Comparison of ENCODE assay signal across 9 cellular contexts in the genomic region with DNA sequence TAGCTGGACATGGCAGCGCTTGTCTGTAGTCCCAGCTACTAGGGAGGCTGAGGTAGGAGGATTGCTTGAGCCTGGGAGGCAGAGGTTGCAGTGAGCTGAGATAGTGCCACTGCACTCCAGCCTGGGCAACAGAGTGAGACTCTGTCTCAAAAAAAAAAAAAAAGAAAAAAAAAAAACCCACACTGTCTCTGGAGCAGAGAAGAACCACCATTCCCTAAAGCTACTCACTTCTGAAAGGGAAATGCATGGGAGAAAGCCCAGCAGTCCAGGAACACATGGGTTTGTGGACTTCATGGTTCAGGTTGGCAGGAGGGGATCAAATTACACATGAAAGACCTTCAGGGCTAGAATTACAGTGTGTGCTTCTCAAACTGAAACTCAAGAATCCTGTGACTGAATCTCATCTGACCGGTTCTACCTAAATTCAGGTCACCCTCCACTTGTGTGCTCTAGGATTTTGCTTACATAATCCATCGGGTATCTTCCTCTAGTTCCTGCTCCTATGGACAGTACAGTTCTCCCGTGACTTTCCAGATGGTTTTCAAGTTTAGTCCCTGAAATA. TPM values are rescaled to one million over a fixed set of nuclear protein-coding genes. Genes with fewer than 3 reads are reported as not detected.
DNase-seq lines count a peak whose midpoint lies in the region; ATAC-seq and TF ChIP-seq lines count a peak whose summit lies in the region.
"Had no signal": no experiment of that assay in that cellular context is flagged by ENCODE, and none has a peak within 500 bp of the region (broad histone marks: within the 10 kb centered on the region; RNA-seq: fewer than 3 reads in every experiment).

No MANE protein-coding gene starts in this region.

- H2AK5ac ChIP-seq in mesenchymal stem cell (ENCODE audit: low read length, severe bottlenecking), result no peak overlapping the region

- H3K79me2 ChIP-seq in osteoblast (ENCODE audit: insufficient read depth, low read length), result no peaks in the 10 kb centered on the region

- H3K27ac Mint-ChIP-seq in effector memory CD8-positive, alpha-beta T cell, result peak overlapping the region; percentile 57 to 92

- H3K4me1 Mint-ChIP-seq in effector memory CD8-positive, alpha-beta T cell (ENCODE audit: low read depth in 2 of 2), result peaks cover 25 to 64% of the 10 kb centered on the region in 2 donors

- H3K27me3 ChIP-seq in prostate gland (replicated peaks; ENCODE audit: insufficient read depth), result no peaks in the 10 kb centered on the region
- peaks cover 10 to 19% of the 10 kb centered on the region in 2 experiments for H3K27me3 ChIP-seq in mesenchymal stem cell (ENCODE audit: control insufficient read depth in 1 of 2, insufficient read depth in 1 of 2, low read length in 2 of 2)
- peaks cover 47% of the 10 kb centered on the region for H3K27me3 ChIP-seq in osteoblast (ENCODE audit: insufficient read depth, low read length)

- H3K9me3 ChIP-seq in prostate gland, result no peaks in the 10 kb centered on the region
- H3K9me3 ChIP-seq in mesenchymal stem cell (ENCODE audit: control insufficient read depth, low read length), result no peaks in the 10 kb centered on the region
- no peaks in the 10 kb centered on the region for H3K9me3 ChIP-seq in osteoblast (ENCODE audit: low read depth, low read length)

- no peak overlapping the region for H3K4me3 Mint-ChIP-seq in effector memory CD8-positive, alpha-beta T cell
- H3K4me3 Mint-ChIP-seq: naive B cell had no signal

- no peak overlapping the region for H2BK15ac ChIP-seq in mesenchymal stem cell (ENCODE audit: low read depth, poor library complexity, severe bottlenecking)

- H2AFZ ChIP-seq in mesenchymal stem cell (ENCODE audit: low read depth, low read length), result no peak overlapping the region
- no peak overlapping the region for H2AFZ ChIP-seq in osteoblast (ENCODE audit: low read length)

- H3K23ac ChIP-seq in mesenchymal stem cell (ENCODE audit: low read length in 2 of 2), result no peak overlapping the region

- H3K9ac ChIP-seq in mesenchymal stem cell (ENCODE audit: low read length), result no peak overlapping the region

- no peak overlapping the region for H3K14ac ChIP-seq in mesenchymal stem cell (ENCODE audit: low read length in 2 of 2)

- no peaks in the 10 kb centered on the region for H3K79me1 ChIP-seq in mesenchymal stem cell (replicated peaks; ENCODE audit: low read length, poor library complexity, severe bottlenecking)

- H4K91ac ChIP-seq in mesenchymal stem cell (ENCODE audit: low read length), result no peak overlapping the region

- H4K20me1 ChIP-seq in osteoblast (ENCODE audit: insufficient read depth, low read length), result no peaks in the 10 kb centered on the region

- peaks cover 99% of the 10 kb centered on the region for H3K36me3 Mint-ChIP-seq in effector memory CD8-positive, alpha-beta T cell (ENCODE audit: insufficient read depth)

- no peaks in the 10 kb centered on the region for H3K27me3 Mint-ChIP-seq in effector memory CD8-positive, alpha-beta T cell
- H3K27me3 Mint-ChIP-seq: naive B cell had no signal

- H3K4me1 ChIP-seq in prostate gland (replicated peaks) (peaks cover 3% of the 10 kb centered on the region), mesenchymal stem cell (ENCODE audit: control insufficient read depth, insufficient read depth, low read depth, low read length) (no peaks in the 10 kb centered on the region), osteoblast (ENCODE audit: insufficient read depth, low read length) (no peaks in the 10 kb centered on the region)

- no peak overlapping the region for H2BK5ac ChIP-seq in mesenchymal stem cell (ENCODE audit: low read depth, low read length, poor library complexity, severe bottlenecking)

- no peak overlapping the region for H4K8ac ChIP-seq in mesenchymal stem cell (ENCODE audit: low read length)

- H3K4me3 ChIP-seq in prostate gland, result no peak overlapping the region
- H3K4me3 ChIP-seq in mesenchymal stem cell (ENCODE audit: insufficient read depth in 1 of 2, low read depth in 1 of 2, low read length in 2 of 2), result no peak overlapping the region
- H3K4me3 ChIP-seq in osteoblast (ENCODE audit: insufficient read depth, low read length), result no peak overlapping the region

- no peak for TF ChIP-seq POLR2A in prostate gland (IDR thresholded peaks at IDR 0.05)

- intact Hi-C loops in prostate gland (cut with DNase I), result no loop called here

- TF ChIP-seq CTCF in prostate gland (IDR thresholded peaks at IDR 0.05) (no peak), osteoblast (IDR thresholded peaks at IDR 0.05; ENCODE audit: extremely low read depth, low read depth, low read length) (no peak)

- 42% methylated on average over 4 of the region's 4 CpGs for WGBS in prostate gland
- WGBS in mesenchymal stem cell, result 84% methylated on average over 3 of the region's 4 CpGs

- H3K9me3 Mint-ChIP-seq in effector memory CD8-positive, alpha-beta T cell, result no peaks in the 10 kb centered on the region
- H3K9me3 Mint-ChIP-seq: naive B cell had no signal

- no peak overlapping the region for H3K18ac ChIP-seq in mesenchymal stem cell (ENCODE audit: low read depth in 1 of 2, low read length in 2 of 2)

- no peaks in the 10 kb centered on the region for H3K36me3 ChIP-seq in prostate gland
- no peaks in the 10 kb centered on the region for H3K36me3 ChIP-seq in mesenchymal stem cell (ENCODE audit: control insufficient read depth in 1 of 2, insufficient read depth in 2 of 2, low read depth in 1 of 2, low read length in 2 of 2)
- no peaks in the 10 kb centered on the region for H3K36me3 ChIP-seq in osteoblast (ENCODE audit: insufficient read depth, low read length)

- ATAC-seq in effector memory CD8-positive, alpha-beta T cell (replicated peaks), result no peak

- H3K4me2 ChIP-seq in mesenchymal stem cell (ENCODE audit: low read length, poor library complexity, severe bottlenecking), result no peak overlapping the region
- H3K4me2 ChIP-seq in osteoblast (ENCODE audit: insufficient read depth, low read length), result no peak overlapping the region

- H3K27ac ChIP-seq in prostate gland (peak overlapping the region; percentile 76 to 82), mesenchymal stem cell (ENCODE audit: low read length, poor library complexity, severe bottlenecking) (no peak overlapping the region), osteoblast (ENCODE audit: low read depth, low read length) (no peak overlapping the region)

- no peak overlapping the region for H3K4ac ChIP-seq in mesenchymal stem cell (ENCODE audit: low read depth in 1 of 2, low read length in 2 of 2)

- DNase-seq in NCI-H1417 (lab: John Stamatoyannopoulos, UW) (peak; percentile 49 to 80 (median 69)), NCI-H1417 treated with DMSO at 0.1 percent for 48 hours (lab: John Stamatoyannopoulos, UW) (no peak), NCI-H510A (lab: John Stamatoyannopoulos, UW) (peak; percentile 53), prostate gland (ENCODE audit: low spot score) (peak; percentile 87), mesenchymal stem cell (no peak), HCEC 1CT (no peak), osteoblast (ENCODE audit: insufficient read length, low spot score, missing footprints) (no peak)
- no peak for DNase-seq in effector memory CD8-positive, alpha-beta T cell
- DNase-seq: naive B cell had no signal

- no peak overlapping the region for H2BK12ac ChIP-seq in mesenchymal stem cell (ENCODE audit: low read length in 2 of 2)

- H2BK120ac ChIP-seq in mesenchymal stem cell (ENCODE audit: low read depth, low read length), result no peak overlapping the region

RNA-seq across cellular contexts. Expression of a gene that starts 30.2 kb away (rescaled TPM):
- total RNA-seq in prostate gland (under 1 TPM in 1 of 2 donors, not detected in 1; 0.85 TPM), osteoblast (not detected in 2 replicates)
- not detected for polyA plus RNA-seq in mesenchymal stem cell (2013, experiment 1 of 2)
- polyA plus RNA-seq in mesenchymal stem cell (2013, experiment 2 of 2), result not detected

RNA-seq across cellular contexts. Expression of a gene that starts 46.9 kb away (rescaled TPM):
- total RNA-seq in prostate gland (100 to 1,000 TPM in 1 of 2 donors, 10 to 100 TPM in 1; 58.1 to 177 TPM), osteoblast (0.59 and 1.4 TPM in 2 replicates)
- polyA plus RNA-seq in mesenchymal stem cell (2013, experiment 1 of 2), result 1.1 TPM
- polyA plus RNA-seq in mesenchymal stem cell (2013, experiment 2 of 2), result 1.1 TPM

Comparison
In these comparisons a context has a peak if more than half of its experiments do, and no peak if none do; other contexts are left out.
1. DNase-seq: peak in NCI-H1417 (3 of 3), NCI-H510A (single experiment) and prostate gland (single experiment); none in NCI-H1417 treated with DMSO at 0.1 percent for 48 hours (single experiment), effector memory CD8-positive, alpha-beta T cell (0 of 3), mesenchymal stem cell (single experiment), HCEC 1CT (single experiment) and osteoblast (single experiment).
2. H3K27ac ChIP-seq: peak in prostate gland (2 of 2); none in mesenchymal stem cell (single experiment) and osteoblast (single experiment).
3. RNA of a gene that starts 46.9 kb away (total RNA-seq): 58.1 to 177 TPM in prostate gland; 0.59 to 1.4 TPM in osteoblast; every median in the first group is over 10 times any median in the second.